ENCODE assay signal across 13 cellular contexts in the genomic region with DNA sequence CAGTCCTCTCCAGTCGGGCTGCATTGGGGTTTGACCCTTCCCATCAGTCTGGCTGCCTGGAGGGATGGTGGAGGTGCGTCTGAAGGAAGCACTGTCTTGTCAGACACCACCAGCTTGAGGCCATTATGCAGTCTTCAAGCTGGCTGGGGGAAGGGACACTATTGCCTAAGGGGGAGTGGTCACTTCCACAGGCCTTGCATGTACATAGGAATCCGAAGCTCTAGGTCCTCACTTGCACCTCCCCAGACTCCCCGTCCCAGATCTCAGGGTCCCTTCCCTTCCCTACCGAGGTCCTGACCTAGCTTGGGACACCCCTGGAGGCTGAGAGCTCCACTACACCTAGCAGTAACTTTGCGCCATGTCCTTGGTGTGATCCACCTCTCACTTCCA. TPM values are rescaled to one million over a fixed set of nuclear protein-coding genes. Genes with fewer than 3 reads are reported as not detected.
A peak's percentile ranks its signal among the peaks of the same experiment; 100 is the strongest.
DNase-seq lines count a peak whose midpoint lies in the region; ATAC-seq and TF ChIP-seq lines count a peak whose summit lies in the region.
"Had no signal": no experiment of that assay in that cellular context is flagged by ENCODE, and none has a peak within 500 bp of the region (broad histone marks: within the 10 kb centered on the region; RNA-seq: fewer than 3 reads in every experiment).

No MANE protein-coding gene starts in this region.

- no peak overlapping the region for H3K27ac ChIP-seq in adrenal gland
- H3K27ac ChIP-seq: Peyer's patch had no signal

- DNase-seq in AG20443 (ENCODE audit: low spot score) = peak; percentile 10
- peak; percentile 37 for DNase-seq in ELF-1 (ENCODE audit: low read depth, low spot score)
- peak in 4 of 7 donors; percentile 3 to 20 (median 10) for DNase-seq in adrenal gland
- peak; percentile 11 for DNase-seq in omental fat pad (ENCODE audit: low spot score)
- no peak for DNase-seq in NOMO-1 treated with dmso at 0.1 percent for 144 hours (lab: John Stamatoyannopoulos, UW; ENCODE audit: unreplicated experiment)
- no peak for DNase-seq in dedifferentiated amniotic fluid mesenchymal stem cell (ENCODE audit: extremely low spot score)
- no peak for DNase-seq in GF-D8 (lab: John Stamatoyannopoulos, UW)
- DNase-seq: activated naive CD4-positive, alpha-beta T cell treated with anti-CD3 and anti-CD28 coated beads for 36 hours; AML-193; GDM1; NCI-H2081; NCI-H524 treated with DMSO at 0.1 percent for 48 hours had no signal

- ATAC-seq in omental fat pad (ENCODE audit: low FRiP score) = no peak

- TF ChIP-seq CTCF in adrenal gland (IDR thresholded peaks at IDR 0.05) (no peak), omental fat pad (IDR thresholded peaks at IDR 0.05) (no peak)

- intact Hi-C loops in adrenal gland (cut with DNase I) = no loop called here

- H3K27me3 ChIP-seq in adrenal gland = no peaks in the 10 kb centered on the region
- H3K27me3 ChIP-seq: Peyer's patch had no signal

- no peaks in the 10 kb centered on the region for H3K36me3 ChIP-seq in adrenal gland (replicated peaks in 1 of 2)
- H3K36me3 ChIP-seq: Peyer's patch had no signal

- no peaks in the 10 kb centered on the region for H3K9me3 ChIP-seq in adrenal gland (replicated peaks in 1 of 3)
- H3K9me3 ChIP-seq: Peyer's patch had no signal

- H3K4me1 ChIP-seq in adrenal gland (replicated peaks in 1 of 2) = peaks cover 0 to under 1% of the 10 kb centered on the region in 2 donors

- no peak overlapping the region for H3K4me3 ChIP-seq in adrenal gland
- H3K4me3 ChIP-seq: Peyer's patch had no signal

- WGBS in adrenal gland, 4 donors = 76 to 89% (median 86%) methylated on average over 4 to 6 of the region's 6 CpGs

- no peak for TF ChIP-seq POLR2A in adrenal gland (IDR thresholded peaks at IDR 0.05)

RNA-seq across cellular contexts. Expression of gene KLF13, which starts 48.6 kb away (rescaled TPM):
- total RNA-seq in adrenal gland (10 to 100 TPM; 19.9 to 65.9 (median 37.8) TPM), omental fat pad (10 to 100 TPM; 49.7 to 67.5 (median 62.3) TPM)
- 10 to 100 TPM; 17.3 to 33.5 (median 21.0) TPM for polyA plus RNA-seq in adrenal gland

Comparison
In these comparisons a context has a peak if more than half of its experiments do, and no peak if none do; other contexts are left out.
1. DNase-seq: peak in AG20443 (single experiment), ELF-1 (single experiment), adrenal gland (4 of 7) and omental fat pad (single experiment); none in NOMO-1 treated with dmso at 0.1 percent for 144 hours (single experiment), dedifferentiated amniotic fluid mesenchymal stem cell (single experiment) and GF-D8 (single experiment).